ENCODE assay signal across 8 cellular contexts in genomic region chr19:48170817-48171347, GRCh38. TPM values are rescaled to one million over a fixed set of nuclear protein-coding genes. Genes with fewer than 3 reads are reported as not detected.
DNase-seq lines count a peak whose midpoint lies in the region; ATAC-seq and TF ChIP-seq lines count a peak whose summit lies in the region.

No MANE protein-coding gene starts in this region.

- H3K9me3 ChIP-seq in adipocyte (ENCODE audit: control insufficient read depth, low read length) (no peaks in the 10 kb centered on the region), suprapubic skin (no peaks in the 10 kb centered on the region)

- peak overlapping the region; percentile 95 for H3K9ac ChIP-seq in adipocyte (ENCODE audit: low read length)

- H3K36me3 ChIP-seq in adipocyte (ENCODE audit: control insufficient read depth, insufficient read depth, low read length, severe bottlenecking) = peaks cover 7% of the 10 kb centered on the region
- peaks cover 22% of the 10 kb centered on the region for H3K36me3 ChIP-seq in suprapubic skin

- H3K4me1 ChIP-seq in adipocyte (ENCODE audit: control insufficient read depth, insufficient read depth, low read length) (peaks cover 7% of the 10 kb centered on the region), suprapubic skin (peaks cover 19% of the 10 kb centered on the region)

- no peak for TF ChIP-seq EP300 in suprapubic skin (IDR thresholded peaks at IDR 0.05)

- ATAC-seq in GM21786 (IDR thresholded peaks at IDR 0.05; ENCODE audit: unreplicated experiment) (no peak), GM19467 (IDR thresholded peaks at IDR 0.05; ENCODE audit: unreplicated experiment) (no peak), HG02840 (IDR thresholded peaks at IDR 0.05; ENCODE audit: low FRiP score, unreplicated experiment) (no peak)

- H3K27me3 ChIP-seq in adipocyte (replicated peaks; ENCODE audit: control insufficient read depth, insufficient read depth, low read length) (no peaks in the 10 kb centered on the region), suprapubic skin (no peaks in the 10 kb centered on the region)

- H3K4me3 ChIP-seq in AG09309 (ENCODE audit: control insufficient read depth, low read depth, low read length) = peak overlapping the region; percentile 97
- H3K4me3 ChIP-seq in HFF-Myc (replicated peaks; ENCODE audit: low read depth, low read length) = peak overlapping the region; percentile 91
- H3K4me3 ChIP-seq in adipocyte (ENCODE audit: low read length) = peak overlapping the region; percentile 86
- H3K4me3 ChIP-seq in suprapubic skin = peak overlapping the region; percentile 69

- WGBS in suprapubic skin = 4% methylated on average over 21 of the region's 21 CpGs

- DNase-seq in AG09309 (ENCODE audit: low read depth) (no peak), HFF-Myc (ENCODE audit: extremely low read depth, low read depth) (no peak), adipocyte (ENCODE audit: low read depth) (no peak), left kidney (ENCODE audit: low read depth, low spot score) (peak; percentile 38), suprapubic skin (ENCODE audit: low spot score in 2 of 2) (no peak)

- TF ChIP-seq POLR2A in suprapubic skin (IDR thresholded peaks at IDR 0.05) = no peak

- H3K27ac ChIP-seq in suprapubic skin = peak overlapping the region; percentile 81

- no peak for TF ChIP-seq CTCF in AG09309 (IDR thresholded peaks at IDR 0.05; ENCODE audit: control insufficient read depth, insufficient read depth, low read depth, low read length, missing control alignments)
- TF ChIP-seq CTCF in HFF-Myc (IDR thresholded peaks at IDR 0.05; ENCODE audit: low read depth, low read length, missing control alignments) = no peak
- no peak for TF ChIP-seq CTCF in suprapubic skin (IDR thresholded peaks at IDR 0.05)

RNA-seq across cellular contexts. Expression of gene ZSWIM9, which starts 0.4 kb away (rescaled TPM):
- 1 to 10 TPM; 2.2 to 5.0 (median 4.0) TPM for total RNA-seq in suprapubic skin

RNA-seq across cellular contexts. Expression of gene LIG1, which starts 0.7 kb away (rescaled TPM):
- 10 to 100 TPM; 30.0 to 66.1 (median 44.4) TPM for total RNA-seq in suprapubic skin
